21 cellular contexts compared by ENCODE assay signal in the genomic region with DNA sequence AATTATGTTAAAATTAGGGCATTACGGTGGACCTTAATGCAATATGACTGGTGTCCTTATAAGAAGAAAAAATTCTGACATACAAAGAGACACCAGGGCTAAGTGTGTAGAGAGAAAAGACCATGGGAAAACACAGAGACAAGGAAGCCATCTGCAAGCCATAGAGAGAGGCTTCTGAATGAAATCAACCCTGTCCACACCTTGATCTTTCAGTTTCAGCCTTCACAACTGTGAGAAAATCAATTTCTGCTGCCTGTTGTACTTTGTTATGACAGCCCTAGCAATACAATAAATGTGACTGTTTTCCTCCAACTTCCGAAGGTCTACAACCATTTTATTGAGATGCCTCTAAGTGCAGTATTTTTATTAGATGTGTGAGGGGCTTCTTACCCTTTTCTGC.
A peak's percentile ranks its signal among the peaks of the same experiment; 100 is the strongest.
DNase-seq lines count a peak whose midpoint lies in the region; ATAC-seq, FAIRE-seq and TF ChIP-seq lines count a peak whose summit lies in the region.
"Had no signal": no experiment of that assay in that cellular context is flagged by ENCODE, and none has a peak within 500 bp of the region (broad histone marks: within the 10 kb centered on the region; RNA-seq: fewer than 3 reads in every experiment).

No MANE protein-coding gene starts in this region.

- CTCF ChIA-PET in K562 (lab: Yijun Ruan, JAX; ENCODE audit: low intra/inter-chr PET ratio), result no interaction called here

- no peak for TF ChIP-seq POLR2A in K562 (conservative IDR thresholded peaks at IDR 0.05)

- BruUV-seq in K562 (replicated peaks; lab: Mats Ljungman, UMichigan), result no TSS peak

- ATAC-seq in GM19324 (IDR thresholded peaks at IDR 0.05; ENCODE audit: low FRiP score, unreplicated experiment) (peak; percentile 62), HG02588 (IDR thresholded peaks at IDR 0.05; ENCODE audit: unreplicated experiment) (peak; percentile 54), HG03342 (IDR thresholded peaks at IDR 0.05; ENCODE audit: unreplicated experiment) (peak; percentile 66), K562 (peak; percentile 33; the same call in 1 of the 3 replicates), sciatic nerve (no peak)
- ATAC-seq: effector memory CD8-positive, alpha-beta T cell; left ventricle myocardium superior; T-cell had no signal

- in situ Hi-C loops in K562 (cut with MboI), result no loop called here

- no peaks in the 10 kb centered on the region for H3K4me1 ChIP-seq in K562 (replicated peaks in 1 of 2; ENCODE audit: control insufficient read depth in 2 of 2, insufficient read depth in 2 of 2, low read length in 2 of 2)
- H3K4me1 ChIP-seq: spleen, testis had no signal

- H3K27ac ChIP-seq in K562 (ENCODE audit: extremely low read depth, low read depth, low read length), result no peak overlapping the region
- H3K27ac ChIP-seq: HL-60, spleen, testis had no signal

- no peak overlapping the region for H3K9ac ChIP-seq in K562 (ENCODE audit: insufficient read depth in 1 of 2, low read depth in 2 of 2, low read length in 2 of 2)

- WGBS in K562 (ENCODE audit: insufficient coverage, low coverage, missing lambda C conversion rate), result 4% methylated on average over 2 of the region's 2 CpGs

- no peak for TF ChIP-seq RAD21 in K562 (CRISPR knock-in tag; conservative IDR thresholded peaks at IDR 0.05 in 1 of 2, IDR thresholded peaks at IDR 0.05 in 1 of 2)

- H4K20me1 ChIP-seq in K562 (replicated peaks; ENCODE audit: control insufficient read depth, insufficient read depth, low read length), result no peaks in the 10 kb centered on the region

- no peak for FAIRE-seq in K562 (lab: Jason Lieb, UNC)
- FAIRE-seq: astrocyte had no signal

- H3K9me1 ChIP-seq in K562 (ENCODE audit: control insufficient read depth, insufficient read depth, low read length), result no peaks in the 10 kb centered on the region

- H3K79me2 ChIP-seq in K562 (ENCODE audit: control insufficient read depth, insufficient read depth, low read length), result no peaks in the 10 kb centered on the region

- H3K4me3 ChIP-seq in K562, result no peak overlapping the region
- H3K4me3 ChIP-seq: spleen, testis had no signal

- H3K4me2 ChIP-seq in K562 (ENCODE audit: insufficient read depth, low read length), result no peak overlapping the region

- intact Hi-C loops in K562 (cut with micrococcal nuclease) (no loop called here), sciatic nerve (cut with DNase I) (no loop called here)

- POLR2A ChIA-PET in K562 (lab: Yijun Ruan, JAX), result no interaction called here

- H3K36me3 ChIP-seq in K562 (ENCODE audit: control insufficient read depth, insufficient read depth, low read length), result no peaks in the 10 kb centered on the region
- H3K36me3 ChIP-seq: spleen had no signal

- TF ChIP-seq EP300 in K562 (IDR thresholded peaks at IDR 0.05; ENCODE audit: low read length), result no peak

- H2AFZ ChIP-seq in K562 (ENCODE audit: low read depth, low read length), result peak overlapping the region; percentile 7; the same call in 1 of the 2 replicates

- no peaks in the 10 kb centered on the region for H3K27me3 ChIP-seq in K562 (ENCODE audit: control insufficient read depth in 2 of 2, insufficient read depth in 2 of 2, low read length in 2 of 2)
- H3K27me3 ChIP-seq: spleen, testis had no signal

- DNase-seq in K562 (ENCODE audit: extremely low read depth in 1 of 4, low spot score in 3 of 4) (no peak), sciatic nerve (ENCODE audit: low spot score) (no peak), NCI-H82 (lab: John Stamatoyannopoulos, UW) (no peak), superior temporal gyrus (ENCODE audit: extremely low spot score) (no peak)
- DNase-seq: activated naive CD4-positive, alpha-beta T cell treated with anti-CD3 and anti-CD28 coated beads for 36 hours; activated T-cell treated with anti-CD3 and anti-CD28 coated beads for 4 hours; DND-41; effector memory CD8-positive, alpha-beta T cell; left ventricle myocardium superior; MV-4-11; NCI-H2029; NCI-H446; spleen; stimulated activated CD8-positive, alpha-beta memory T cell treated with anti-CD3 and anti-CD28 coated beads, Interleukin-4, amount 100 ng/mL, for 48 hours; T-cell; testis had no signal

- no peak for TF ChIP-seq CTCF in K562 (IDR thresholded peaks at IDR 0.05 in 2 of 3, conservative IDR thresholded peaks at IDR 0.05 in 1 of 3; ENCODE audit: insufficient read depth in 2 of 3, low read depth in 1 of 3, low read length in 3 of 3)

- no peaks in the 10 kb centered on the region for H3K9me3 ChIP-seq in K562 (replicated peaks; ENCODE audit: control insufficient read depth, insufficient read depth, low read depth, low read length)
- H3K9me3 ChIP-seq: spleen, testis had no signal

TF ChIP-seq in K562, 482 proteins besides CTCF, POLR2A, EP300 and RAD21:
- TF ChIP-seq, protein P1, sequence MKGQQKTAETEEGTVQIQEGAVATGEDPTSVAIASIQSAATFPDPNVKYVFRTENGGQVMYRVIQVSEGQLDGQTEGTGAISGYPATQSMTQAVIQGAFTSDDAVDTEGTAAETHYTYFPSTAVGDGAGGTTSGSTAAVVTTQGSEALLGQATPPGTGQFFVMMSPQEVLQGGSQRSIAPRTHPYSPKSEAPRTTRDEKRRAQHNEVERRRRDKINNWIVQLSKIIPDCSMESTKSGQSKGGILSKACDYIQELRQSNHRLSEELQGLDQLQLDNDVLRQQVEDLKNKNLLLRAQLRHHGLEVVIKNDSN (CRISPR knock-in tag; IDR thresholded peaks at IDR 0.05), result no peak
- TF ChIP-seq NFYB (IDR thresholded peaks at IDR 0.05; ENCODE audit: extremely low read depth, insufficient read length) (no peak), ETV6 (IDR thresholded peaks at IDR 0.05; ENCODE audit: borderline replicate concordance in 1 of 2, low read depth in 2 of 2, low read length in 1 of 2) (no peak), ETV6 (CRISPR knock-in tag; IDR thresholded peaks at IDR 0.05; ENCODE audit: borderline replicate concordance) (no peak), EZH2 (IDR thresholded peaks at IDR 0.05; ENCODE audit: borderline replicate concordance, low read depth, low read length) (no peak), NFE2L1 (tag; IDR thresholded peaks at IDR 0.05; ENCODE audit: borderline replicate concordance, low read depth) (no peak)
- TF ChIP-seq, protein P2, sequence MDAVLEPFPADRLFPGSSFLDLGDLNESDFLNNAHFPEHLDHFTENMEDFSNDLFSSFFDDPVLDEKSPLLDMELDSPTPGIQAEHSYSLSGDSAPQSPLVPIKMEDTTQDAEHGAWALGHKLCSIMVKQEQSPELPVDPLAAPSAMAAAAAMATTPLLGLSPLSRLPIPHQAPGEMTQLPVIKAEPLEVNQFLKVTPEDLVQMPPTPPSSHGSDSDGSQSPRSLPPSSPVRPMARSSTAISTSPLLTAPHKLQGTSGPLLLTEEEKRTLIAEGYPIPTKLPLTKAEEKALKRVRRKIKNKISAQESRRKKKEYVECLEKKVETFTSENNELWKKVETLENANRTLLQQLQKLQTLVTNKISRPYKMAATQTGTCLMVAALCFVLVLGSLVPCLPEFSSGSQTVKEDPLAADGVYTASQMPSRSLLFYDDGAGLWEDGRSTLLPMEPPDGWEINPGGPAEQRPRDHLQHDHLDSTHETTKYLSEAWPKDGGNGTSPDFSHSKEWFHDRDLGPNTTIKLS (IDR thresholded peaks at IDR 0.05; ENCODE audit: borderline replicate concordance, low read depth), result no peak
